ENCODE assay signal across 18 cellular contexts in the genomic region with DNA sequence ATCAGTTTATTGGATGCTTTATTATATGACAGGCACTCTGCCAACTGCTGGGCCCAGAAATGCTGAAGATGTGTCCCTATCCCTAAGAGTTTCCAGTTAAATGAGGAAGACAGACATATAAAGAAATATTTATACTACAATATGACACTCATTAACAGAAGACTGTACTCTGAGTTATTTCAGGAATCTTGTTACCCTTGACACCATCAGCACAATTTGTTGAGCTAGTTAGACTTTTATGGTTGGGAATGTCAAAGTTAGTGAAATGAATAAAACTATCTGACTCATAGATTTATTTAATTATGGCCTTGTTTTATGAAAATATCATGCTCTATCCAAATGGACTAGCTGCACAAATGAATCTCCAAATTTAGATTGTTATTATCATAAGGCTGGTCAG. TPM values are rescaled to one million over a fixed set of nuclear protein-coding genes. Genes with fewer than 3 reads are reported as not detected.
DNase-seq lines count a peak whose midpoint lies in the region; FAIRE-seq and TF ChIP-seq lines count a peak whose summit lies in the region.
"Had no signal": no experiment of that assay in that cellular context is flagged by ENCODE, and none has a peak within 500 bp of the region (broad histone marks: within the 10 kb centered on the region; RNA-seq: fewer than 3 reads in every experiment).

No MANE protein-coding gene starts in this region.

- no peak overlapping the region for H3K4me3 Mint-ChIP-seq in HFFc6
- H3K4me3 Mint-ChIP-seq: B cell; CD4-positive, alpha-beta memory T cell had no signal

- H3K9me3 ChIP-seq in SK-N-MC (ENCODE audit: low read depth, low read length) (no peaks in the 10 kb centered on the region), kidney (ENCODE audit: control insufficient read depth in 1 of 2, low read length in 2 of 2) (no peaks in the 10 kb centered on the region)
- H3K9me3 ChIP-seq: HAP-1 had no signal

- TF ChIP-seq CTCF in kidney (IDR thresholded peaks at IDR 0.05; ENCODE audit: borderline replicate concordance, extremely low read depth, insufficient read depth): no peak
- no peak for TF ChIP-seq CTCF in HFFc6 (IDR thresholded peaks at IDR 0.05)
- no peak for TF ChIP-seq CTCF in brain microvascular endothelial cell (IDR thresholded peaks at IDR 0.05; ENCODE audit: low read depth, low read length, missing control alignments)

- no peaks in the 10 kb centered on the region for H3K27me3 ChIP-seq in brain microvascular endothelial cell (replicated peaks)

- H3K4me1 ChIP-seq in kidney (ENCODE audit: control insufficient read depth in 1 of 2, insufficient read depth in 1 of 2, low read depth in 1 of 2, low read length in 2 of 2): no peaks in the 10 kb centered on the region

- peak; percentile 70 for FAIRE-seq in kidney (lab: Jason Lieb, UNC)
- FAIRE-seq: D721Med, H1, HepG2, HTR-8/SVneo had no signal

- peak; percentile 3 for DNase-seq in Caki2 (ENCODE audit: low read depth)
- no peak for DNase-seq in SK-N-MC (ENCODE audit: low read depth, low spot score)
- DNase-seq in kidney: no peak
- peak; percentile 83 for DNase-seq in renal cortical epithelial cell (ENCODE audit: low read depth)
- DNase-seq in C1 segment of cervical spinal cord (lab: John Stamatoyannopoulos, UW): no peak
- DNase-seq in HFFc6: no peak
- DNase-seq in brain microvascular endothelial cell: no peak
- DNase-seq: CD4-positive, alpha-beta memory T cell; DMS153; DMS79 treated with DMSO at 0.1 percent for 48 hours; GDM1 had no signal

- H3K9me3 Mint-ChIP-seq in HFFc6: no peaks in the 10 kb centered on the region
- H3K9me3 Mint-ChIP-seq: CD4-positive, alpha-beta memory T cell had no signal

- no peak overlapping the region for H3K9ac ChIP-seq in SK-N-MC (ENCODE audit: insufficient read length)
- H3K9ac ChIP-seq in kidney (ENCODE audit: low read length in 2 of 2): no peak overlapping the region

- H3K27ac ChIP-seq in SK-N-MC (peak overlapping the region; percentile 52), kidney (ENCODE audit: low read depth in 2 of 2, low read length in 2 of 2) (no peak overlapping the region), brain microvascular endothelial cell (no peak overlapping the region)
- H3K27ac ChIP-seq: C4-2B had no signal

- no peak overlapping the region for H3K4me3 ChIP-seq in SK-N-MC
- H3K4me3 ChIP-seq in kidney (ENCODE audit: low read length in 2 of 2): no peak overlapping the region
- H3K4me3 ChIP-seq in brain microvascular endothelial cell (ENCODE audit: low read depth, low read length): no peak overlapping the region
- H3K4me3 ChIP-seq: HAP-1 had no signal

- no peaks in the 10 kb centered on the region for H3K36me3 ChIP-seq in SK-N-MC (ENCODE audit: insufficient read depth, low read length)
- no peaks in the 10 kb centered on the region for H3K36me3 ChIP-seq in kidney (ENCODE audit: control insufficient read depth in 1 of 2, insufficient read depth in 2 of 2, low read length in 2 of 2)
- H3K36me3 ChIP-seq in brain microvascular endothelial cell (replicated peaks): no peaks in the 10 kb centered on the region
- H3K36me3 ChIP-seq: HAP-1 had no signal

- no peak overlapping the region for H3K27ac Mint-ChIP-seq in HFFc6
- H3K27ac Mint-ChIP-seq: B cell; CD4-positive, alpha-beta memory T cell had no signal

- intact Hi-C loops in kidney (cut with DNase I): no loop called here

- H3K4me1 Mint-ChIP-seq in HFFc6 (ENCODE audit: low read depth): no peaks in the 10 kb centered on the region
- H3K4me1 Mint-ChIP-seq: B cell; CD4-positive, alpha-beta memory T cell had no signal

- no peaks in the 10 kb centered on the region; the same call in none of the 2 replicates for H3K27me3 Mint-ChIP-seq in HFFc6 (ENCODE audit: insufficient read depth)

- H3K36me3 Mint-ChIP-seq in HFFc6 (ENCODE audit: low read depth): no peaks in the 10 kb centered on the region
- H3K36me3 Mint-ChIP-seq: CD4-positive, alpha-beta memory T cell had no signal

- in situ Hi-C loops in Caki2 (cut with HindIII; ENCODE audit: low pct_unique_long_range_greater_than_20kb, low sequenced_read_pairs): no loop called here
- in situ Hi-C loops in brain microvascular endothelial cell (cut with HindIII; ENCODE audit: low pct_ligation_motif_present, low sequenced_read_pairs): no loop called here

RNA-seq across cellular contexts. Expression of a gene that starts 25.6 kb away (rescaled TPM):
- total RNA-seq in Caki2 (2014; rRNA removed; shearing (Covaris generic); ENCODE audit: low replicate concordance): 3.4 and 10.1 TPM in 2 replicates
- total RNA-seq in kidney: 18.0 TPM
- polyA plus RNA-seq in kidney (ENCODE audit: insufficient read depth, low read depth, low replicate concordance): 10.0 TPM
- total RNA-seq in renal cortical epithelial cell: 48.1 and 66.2 TPM in 2 replicates
- 10 to 100 TPM; 15.6 to 19.7 (median 17.5) TPM for total RNA-seq in HFFc6 (2021; fragmentation: NEBNext Ultra II Directional; extraction: Animal tissue kit (Norgen Biotek cat#: 25700))

RNA-seq across cellular contexts. Expression of a gene that starts 29.5 kb away (rescaled TPM):
- total RNA-seq in Caki2 (2014; rRNA removed; shearing (Covaris generic); ENCODE audit: low replicate concordance): 0.14 and 1.2 TPM in 2 replicates
- 10.2 TPM for total RNA-seq in kidney
- polyA plus RNA-seq in kidney (ENCODE audit: insufficient read depth, low read depth, low replicate concordance): 8.1 TPM
- total RNA-seq in renal cortical epithelial cell: 4.5 and 11.9 TPM in 2 replicates
- total RNA-seq in HFFc6 (2021; fragmentation: NEBNext Ultra II Directional; extraction: Animal tissue kit (Norgen Biotek cat#: 25700)): 1 to 10 TPM; 2.4 to 5.0 (median 4.0) TPM

RNA-seq across cellular contexts. Expression of a gene that starts 29.8 kb away (rescaled TPM):
- total RNA-seq in Caki2 (2014; rRNA removed; shearing (Covaris generic); ENCODE audit: low replicate concordance): 32.6 and 56.4 TPM in 2 replicates
- total RNA-seq in kidney (33.0 TPM), renal cortical epithelial cell (63.9 and 81.7 TPM in 2 replicates)
- polyA plus RNA-seq in kidney (ENCODE audit: insufficient read depth, low read depth, low replicate concordance): 20.8 TPM
- total RNA-seq in HFFc6 (2021; fragmentation: NEBNext Ultra II Directional; extraction: Animal tissue kit (Norgen Biotek cat#: 25700)): 10 to 100 TPM; 37.5 to 49.1 (median 41.0) TPM

Comparison
In these comparisons a context has a peak if more than half of its experiments do, and no peak if none do; other contexts are left out.
1. DNase-seq: peak in Caki2 (single experiment) and renal cortical epithelial cell (single experiment); none in SK-N-MC (single experiment), kidney (single experiment), C1 segment of cervical spinal cord (0 of 14), HFFc6 (single experiment) and brain microvascular endothelial cell (single experiment).